7 cellular contexts compared by ENCODE assay signal in genomic region chr16:19130852-19131808, GRCh38. TPM values are rescaled to one million over a fixed set of nuclear protein-coding genes. Genes with fewer than 3 reads are reported as not detected.
A peak's percentile ranks its signal among the peaks of the same experiment; 100 is the strongest.
DNase-seq lines count a peak whose midpoint lies in the region; ATAC-seq and TF ChIP-seq lines count a peak whose summit lies in the region.

No MANE protein-coding gene starts in this region.

- H3K27me3 ChIP-seq in lower lobe of right lung (ENCODE audit: low read depth) (no peaks in the 10 kb centered on the region), uterus (no peaks in the 10 kb centered on the region)

- peaks cover 65% of the 10 kb centered on the region for H3K4me1 ChIP-seq in lower lobe of right lung
- no peaks in the 10 kb centered on the region for H3K4me1 ChIP-seq in uterus

- peak in 1 of 2 donors; percentile 6 for TF ChIP-seq POLR2A in uterus (IDR thresholded peaks at IDR 0.05)

- TF ChIP-seq CTCF in lower lobe of right lung (IDR thresholded peaks at IDR 0.05) = no peak
- no peak for TF ChIP-seq CTCF in uterus (IDR thresholded peaks at IDR 0.05)

- ATAC-seq in lower lobe of right lung (peak; percentile 48 to 69), GM19035 (IDR thresholded peaks at IDR 0.05; ENCODE audit: unreplicated experiment) (no peak)

- H3K9me3 ChIP-seq in lower lobe of right lung (peaks cover 4% of the 10 kb centered on the region), uterus (no peaks in the 10 kb centered on the region)

- intact Hi-C loops in lower lobe of right lung (cut with DNase I) = no loop called here
- intact Hi-C loops in uterus (cut with DNase I; ENCODE audit: low total_unique reads) = no loop called here

- H3K27ac ChIP-seq in cingulate gyrus (ENCODE audit: low read depth, low read length) (peak overlapping the region; percentile 57), lower lobe of right lung (peak overlapping the region; percentile 82), uterus (peak overlapping the region; percentile 74 to 78)

- peak; percentile 93 for DNase-seq in HCEC 1CT
- DNase-seq in OCI-M1 (lab: John Stamatoyannopoulos, UW) = peak; percentile 7
- peak; percentile 51 for DNase-seq in lower lobe of right lung
- DNase-seq in uterus = no peak
- DNase-seq in KG1 (lab: John Stamatoyannopoulos, UW) = no peak

- H3K4me3 ChIP-seq in lower lobe of right lung (peak overlapping the region; percentile 15), uterus (no peak overlapping the region)

- no peaks in the 10 kb centered on the region for H3K36me3 ChIP-seq in lower lobe of right lung
- H3K36me3 ChIP-seq in uterus = no peaks in the 10 kb centered on the region

RNA-seq across cellular contexts. Expression of gene ITPRIPL2, which starts 17.4 kb away (rescaled TPM):
- total RNA-seq in lower lobe of right lung = 60.7 TPM
- total RNA-seq in uterus = 10 to 100 TPM; 17.9 to 74.1 (median 43.7) TPM

RNA-seq across cellular contexts. Expression of gene SYT17, which starts 36.9 kb away (rescaled TPM):
- total RNA-seq in lower lobe of right lung (11.8 TPM), uterus (1 to 10 TPM in 3 of 4 donors, under 1 TPM in 1; 0.29 to 4.4 (median 2.2) TPM)

Comparison
In these comparisons a context has a peak if more than half of its experiments do, and no peak if none do; other contexts are left out.
1. DNase-seq: peak in HCEC 1CT (single experiment), OCI-M1 (single experiment) and lower lobe of right lung (single experiment); none in uterus (0 of 2) and KG1 (single experiment).
2. Peak in every context shown above with its lines, with median percentiles within 50 percentile points of each other: H3K27ac ChIP-seq.